20 cellular contexts compared by ENCODE assay signal in genomic region chr9:35643046-35643445, GRCh38. TPM values are rescaled to one million over a fixed set of nuclear protein-coding genes. Genes with fewer than 3 reads are reported as not detected.
A peak's percentile ranks its signal among the peaks of the same experiment; 100 is the strongest.
DNase-seq lines count a peak whose midpoint lies in the region; ATAC-seq, FAIRE-seq and TF ChIP-seq lines count a peak whose summit lies in the region.
"Had no signal": no experiment of that assay in that cellular context is flagged by ENCODE, and none has a peak within 500 bp of the region (broad histone marks: within the 10 kb centered on the region; RNA-seq: fewer than 3 reads in every experiment).

No MANE protein-coding gene starts in this region.

- H4K20me1 ChIP-seq in BLaER1 treated with 17β-estradiol and CSF1 and Interleukin-3, amounts not matched to agents 10 nM and 100 nM, result no peaks in the 10 kb centered on the region

- H3K4me1 Mint-ChIP-seq in neural crest cell, result peaks cover 17% of the 10 kb centered on the region

- peaks cover 0 to 9% (median 7%) of the 10 kb centered on the region in 11 experiments; a peak in 8 of 22 replicates for H3K36me3 ChIP-seq in BLaER1 treated with 17β-estradiol and CSF1 and Interleukin-3, amounts not matched to agents 10 nM and 100 nM
- H3K36me3 ChIP-seq: BE2C had no signal

- H3K4me3 ChIP-seq in BLaER1 treated with 17β-estradiol and CSF1 and Interleukin-3, amounts not matched to agents 10 nM and 100 nM, result no peak overlapping the region
- H3K4me3 ChIP-seq in HL-60 (replicated peaks; ENCODE audit: insufficient read depth, low read length), result no peak overlapping the region

- ATAC-seq in GM18867 (IDR thresholded peaks at IDR 0.05; ENCODE audit: unreplicated experiment), result no peak
- no peak for ATAC-seq in HG02623 (IDR thresholded peaks at IDR 0.05; ENCODE audit: unreplicated experiment)
- no peak for ATAC-seq in activated CD4-positive, CD25-positive, alpha-beta regulatory T cell treated with anti-CD3 and anti-CD28 coated beads, Interleukin-2, amount 50 U/mL, for 24 hours

- no peak for FAIRE-seq in HTR-8/SVneo (lab: Jason Lieb, UNC)
- FAIRE-seq: A204.1, D721Med, G401.6, GM12891, GM19239 had no signal

- peaks cover 12% of the 10 kb centered on the region for H3K36me3 Mint-ChIP-seq in neural crest cell (ENCODE audit: low read depth)

- peaks cover 2% of the 10 kb centered on the region for H3K27me3 Mint-ChIP-seq in neural crest cell (ENCODE audit: low read depth)

- peak overlapping the region in 9 of 11 experiments; percentile 11 to 92 (median 87); a peak in 16 of 22 replicates for H3K27ac ChIP-seq in BLaER1 treated with 17β-estradiol and CSF1 and Interleukin-3, amounts not matched to agents 10 nM and 100 nM
- H3K27ac ChIP-seq in HL-60 (replicated peaks), result peak overlapping the region; percentile 47

- no peak for TF ChIP-seq CTCF in HL-60 (IDR thresholded peaks at IDR 0.05; ENCODE audit: insufficient read depth, low read length)
- no peak for TF ChIP-seq CTCF in neural crest cell (conservative IDR thresholded peaks at IDR 0.05)

- no peaks in the 10 kb centered on the region for H3K27me3 ChIP-seq in BLaER1 treated with 17β-estradiol and CSF1 and Interleukin-3, amounts not matched to agents 10 nM and 100 nM
- H3K27me3 ChIP-seq in HL-60 (ENCODE audit: insufficient read depth, poor library complexity, severe bottlenecking), result no peaks in the 10 kb centered on the region
- H3K27me3 ChIP-seq: BE2C had no signal

- H3K4me1 ChIP-seq in BLaER1 treated with 17β-estradiol and CSF1 and Interleukin-3, amounts not matched to agents 10 nM and 100 nM, result peaks cover 90 to 96% (median 92%) of the 10 kb centered on the region in 10 experiments
- H3K4me1 ChIP-seq: BE2C had no signal

- H3K9me3 ChIP-seq in BLaER1 treated with 17β-estradiol and CSF1 and Interleukin-3, amounts not matched to agents 10 nM and 100 nM (replicated peaks in 1 of 11), result peaks cover 0 to 22% (median 13%) of the 10 kb centered on the region in 11 experiments; a peak in 16 of 22 replicates
- H3K9me3 ChIP-seq: BE2C had no signal

- DNase-seq in HL-60 (ENCODE audit: low read depth in 1 of 2, low spot score in 1 of 2) (no peak), neural crest cell (ENCODE audit: low read depth, low spot score) (no peak), HTR-8/SVneo (ENCODE audit: insufficient read length, low spot score) (no peak)
- DNase-seq: BE2C, DMS153, DMS79 treated with DMSO at 0.1 percent for 48 hours, EL, GOT3, H9, IMR-90, KBM-7 had no signal

- H3K9me3 Mint-ChIP-seq in neural crest cell, result no peaks in the 10 kb centered on the region

- H3K4me2 ChIP-seq in BLaER1 treated with 17β-estradiol and CSF1 and Interleukin-3, amounts not matched to agents 10 nM and 100 nM, result peak overlapping the region; percentile 91 to 99 (median 97)

- peak overlapping the region; percentile 23 for H3K4me3 Mint-ChIP-seq in neural crest cell
- H3K4me3 Mint-ChIP-seq: H9 had no signal

- H3K9ac ChIP-seq in BLaER1 treated with 17β-estradiol and CSF1 and Interleukin-3, amounts not matched to agents 10 nM and 100 nM, result no peak overlapping the region

- no peak overlapping the region for H3K27ac Mint-ChIP-seq in neural crest cell (ENCODE audit: unreplicated experiment)

RNA-seq across cellular contexts. Expression of gene SIT1, which starts 7.7 kb away (rescaled TPM):
- 0.33 TPM in 1 of 2 replicates, not detected in the other for total RNA-seq in neural crest cell
- total RNA-seq: IMR-90 had no signal

RNA-seq across cellular contexts. Expression of gene RMRP, which starts 14.8 kb away (rescaled TPM):
- total RNA-seq in neural crest cell, result 14,026 and 17,379 TPM in 2 replicates

RNA-seq across cellular contexts. Expression of gene CCDC107, which starts 15.0 kb away (rescaled TPM):
- total RNA-seq in neural crest cell, result 15.4 and 17.2 TPM in 2 replicates

RNA-seq across cellular contexts. Expression of gene ARHGEF39, which starts 21.9 kb away (rescaled TPM):
- 27.2 and 28.0 TPM in 2 replicates for total RNA-seq in neural crest cell

RNA-seq across cellular contexts. Expression of gene CD72, which starts 24.8 kb away (rescaled TPM):
- total RNA-seq in neural crest cell, result 1.4 and 2.0 TPM in 2 replicates
